Comparison of ENCODE assay signal across 24 cellular contexts in genomic region chr16:27952811-27953210, GRCh38.
"Had no signal": no experiment of that assay in that cellular context is flagged by ENCODE, and none has a peak within 500 bp of the region (broad histone marks: within the 10 kb centered on the region; RNA-seq: fewer than 3 reads in every experiment).

No MANE protein-coding gene starts in this region.

- H2AFZ ChIP-seq: hepatocyte, neural progenitor cell, parathyroid adenoma had no signal

- H3K79me2 ChIP-seq: hepatocyte, parathyroid adenoma had no signal

- DNase-seq: cortex of kidney; effector memory CD8-positive, alpha-beta T cell; gastrocnemius medialis; heart left ventricle; left cardiac atrium; left lung; mesenchymal stem cell; midbrain; naive thymus-derived CD4-positive, alpha-beta T cell; right lobe of liver; stimulated activated CD4-positive, alpha-beta T cell treated with anti-CD3 and anti-CD28 coated beads, Interleukin-2, amount 100 ng/mL, for 24 hours; stimulated activated CD4-positive, alpha-beta T cell treated with anti-CD3 and anti-CD28 coated beads, Interleukin-4, amount 100 ng/mL, for 24 hours; stimulated activated naive CD4-positive, alpha-beta T cell treated with Interleukin-2 at 50 U/mL for 16 hours; substantia nigra; testis; tibial artery; upper lobe of right lung; uterus had no signal

- H3K4me3 ChIP-seq: gastrocnemius medialis, heart left ventricle, hepatocyte, left lung, neural progenitor cell, right lobe of liver, smooth muscle cell, testis, tibial artery, upper lobe of right lung, uterus had no signal

- H3K27ac ChIP-seq: gastrocnemius medialis, heart left ventricle, hepatocyte, left lung, neural progenitor cell, parathyroid adenoma, right lobe of liver, testis, tibial artery, upper lobe of right lung, uterus had no signal

- ATAC-seq: effector memory CD8-positive, alpha-beta T cell; gastrocnemius medialis; heart left ventricle; left cardiac atrium; left lung; naive thymus-derived CD4-positive, alpha-beta T cell; right lobe of liver; stimulated activated effector memory CD8-positive, alpha-beta T cell treated with anti-CD3 and anti-CD28 coated beads, Interleukin-12 subunit alpha, Interleukin-12 subunit beta, amount 100 ng/mL, for 72 hours; upper lobe of right lung had no signal

- H3K9me3 ChIP-seq: gastrocnemius medialis, right lobe of liver, testis, uterus had no signal

- H3K36me3 ChIP-seq: gastrocnemius medialis, heart left ventricle, left lung, neural progenitor cell, right lobe of liver, tibial artery, upper lobe of right lung, uterus had no signal

- H3K4me1 ChIP-seq: gastrocnemius medialis, heart left ventricle, left lung, neural progenitor cell, parathyroid adenoma, right lobe of liver, testis, tibial artery, upper lobe of right lung, uterus had no signal

- H3K27me3 ChIP-seq: gastrocnemius medialis, hepatocyte, right lobe of liver, testis, tibial artery, upper lobe of right lung, uterus had no signal

- H3K9ac ChIP-seq: neural progenitor cell, parathyroid adenoma had no signal

- FAIRE-seq: endometrium had no signal

- H3K4me2 ChIP-seq: hepatocyte, neural progenitor cell, smooth muscle cell had no signal
